21 cellular contexts compared by ENCODE assay signal in the genomic region with DNA sequence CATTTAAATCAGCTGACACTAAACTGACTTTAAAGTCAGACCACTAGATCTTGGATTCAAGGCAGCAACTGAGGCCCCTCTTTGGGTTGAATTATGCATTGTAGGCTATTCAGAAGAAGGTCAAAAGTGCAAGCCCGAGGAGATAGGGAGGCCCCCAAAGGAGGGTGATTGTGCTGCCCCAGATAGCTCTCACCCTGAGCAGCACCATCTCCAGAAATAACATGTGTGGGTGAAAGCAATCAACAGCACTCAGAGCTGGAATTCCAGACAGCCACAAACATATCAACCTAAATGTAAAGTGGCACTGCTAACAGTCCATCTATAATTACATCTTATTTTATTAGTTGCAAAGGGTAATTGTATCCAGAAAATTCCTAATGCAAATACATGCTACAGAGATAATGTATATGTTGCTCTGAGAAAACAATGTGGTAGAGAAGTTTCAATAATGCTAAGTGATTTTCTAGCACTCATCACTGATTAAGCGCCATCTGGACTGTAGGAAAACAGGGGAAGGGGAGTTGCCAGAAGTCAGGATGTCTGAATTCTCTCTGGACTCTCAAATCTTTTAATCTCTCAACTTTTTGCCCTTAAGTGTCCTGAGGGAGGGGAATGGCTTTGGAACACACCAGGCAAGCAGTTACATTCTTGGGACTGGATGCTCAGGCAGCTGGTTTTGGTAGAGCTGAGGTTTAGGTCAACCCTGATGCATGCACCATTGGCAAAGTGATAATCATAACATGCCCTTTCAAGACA.
"Had no signal": no experiment of that assay in that cellular context is flagged by ENCODE, and none has a peak within 500 bp of the region (broad histone marks: within the 10 kb centered on the region; RNA-seq: fewer than 3 reads in every experiment).

No MANE protein-coding gene starts in this region.

- H3K27ac ChIP-seq: esophagus squamous epithelium, hepatocyte, psoas muscle, right lobe of liver, stomach had no signal

- DNase-seq: activated CD4-positive, alpha-beta T cell treated with anti-CD3 and anti-CD28 coated beads, Interleukin-2, amount 50 U/mL, for 1 hour; activated CD4-positive, CD25-positive, alpha-beta regulatory T cell treated with anti-CD3 and anti-CD28 coated beads, Interleukin-2, amount 50 U/mL, for 72 hours; activated CD8-positive, alpha-beta memory T cell treated with anti-CD3 and anti-CD28 coated beads for 24 hours; activated CD8-positive, alpha-beta memory T cell treated with anti-CD3 and anti-CD28 coated beads, Interleukin-2, amount 50 U/mL, for 48 hours; activated effector memory CD4-positive, alpha-beta T cell treated with anti-CD3 and anti-CD28 coated beads, Interleukin-2, amount 50 U/mL, for 16 hours; activated T-cell treated with anti-CD3 and anti-CD28 coated beads, Interleukin-2, amount 50 U/mL, for 48 hours; caudate nucleus; effector memory CD8-positive, alpha-beta T cell; esophagus squamous epithelium; left colon; midbrain; psoas muscle; right lobe of liver; small intestine; stimulated activated CD4-positive, alpha-beta T cell treated with anti-CD3 and anti-CD28 coated beads, Interleukin-15, amount 100 ng/mL, for 24 hours; stimulated activated CD4-positive, alpha-beta T cell treated with anti-CD3 and anti-CD28 coated beads, Interleukin-2, amount 100 ng/mL, for 48 hours; stomach had no signal

- ATAC-seq: effector memory CD8-positive, alpha-beta T cell; left colon; psoas muscle; right lobe of liver had no signal

- H3K27me3 ChIP-seq: esophagus squamous epithelium, hepatocyte, right lobe of liver, stomach had no signal

- H3K79me2 ChIP-seq: hepatocyte had no signal

- H3K27ac Mint-ChIP-seq: activated naive CD4-positive, alpha-beta T cell treated with anti-CD3 and anti-CD28 coated beads, Interleukin-2, amount 50 U/mL, for 24 hours; effector memory CD8-positive, alpha-beta T cell; type B pancreatic cell had no signal

- H3K4me2 ChIP-seq: hepatocyte had no signal

- H3K4me3 ChIP-seq: esophagus squamous epithelium, hepatocyte, lung, psoas muscle, right lobe of liver, stomach had no signal

- H3K36me3 ChIP-seq: esophagus squamous epithelium, right lobe of liver, stomach had no signal

- H3K4me1 ChIP-seq: esophagus squamous epithelium, psoas muscle, right lobe of liver, stomach had no signal

- H3K4me3 Mint-ChIP-seq: activated naive CD4-positive, alpha-beta T cell treated with anti-CD3 and anti-CD28 coated beads, Interleukin-2, amount 50 U/mL, for 24 hours; effector memory CD8-positive, alpha-beta T cell; type B pancreatic cell had no signal

- H3K36me3 Mint-ChIP-seq: activated naive CD4-positive, alpha-beta T cell treated with anti-CD3 and anti-CD28 coated beads, Interleukin-2, amount 50 U/mL, for 24 hours; type B pancreatic cell had no signal

- H3K4me1 Mint-ChIP-seq: activated naive CD4-positive, alpha-beta T cell treated with anti-CD3 and anti-CD28 coated beads, Interleukin-2, amount 50 U/mL, for 24 hours had no signal
